In genomic region chr19:7602240-7602934, GRCh38 we compare ENCODE assay signal across 18 cellular contexts. TPM values are rescaled to one million over a fixed set of nuclear protein-coding genes. Genes with fewer than 3 reads are reported as not detected.
"Had no signal": no experiment of that assay in that cellular context is flagged by ENCODE, and none has a peak within 500 bp of the region (broad histone marks: within the 10 kb centered on the region; RNA-seq: fewer than 3 reads in every experiment).

No MANE protein-coding gene starts in this region.

- ATAC-seq: effector memory CD8-positive, alpha-beta T cell had no signal

- H3K36me3 ChIP-seq: brain microvascular endothelial cell, vagina had no signal

- H3K27me3 ChIP-seq: vagina had no signal

- H3K27ac ChIP-seq: brain microvascular endothelial cell, epithelial cell of prostate, vagina had no signal

- H3K4me1 ChIP-seq: vagina had no signal

- H3K4me3 ChIP-seq: vagina had no signal

- H3K9me3 ChIP-seq: vagina had no signal

- DNase-seq: activated CD4-positive, alpha-beta T cell treated with anti-CD3 and anti-CD28 coated beads, Interleukin-2, amount 10 ng/mL, durations not matched to agents 7 days and 5 days; activated CD4-positive, CD25-positive, alpha-beta regulatory T cell; activated effector memory CD4-positive, alpha-beta T cell treated with Interleukin-2 at 50 U/mL for 16 hours; activated T-cell treated with anti-CD3 and anti-CD28 coated beads, Interleukin-2, amount 50 U/mL, for 24 hours; amniotic stem cell; brain microvascular endothelial cell; cerebellar nuclear complex; effector memory CD8-positive, alpha-beta T cell; left cardiac atrium; mesendoderm; nephron progenitor cell; retina; stimulated activated CD4-positive, alpha-beta T cell treated with anti-CD3 and anti-CD28 coated beads, Interleukin-15, amount 100 ng/mL, for 24 hours; stimulated activated CD4-positive, alpha-beta T cell treated with anti-CD3 and anti-CD28 coated beads, Interleukin-4, amount 100 ng/mL, for 24 hours; T-helper 1 cell had no signal

RNA-seq across cellular contexts. Expression of gene CAMSAP3, which starts 6.7 kb away (rescaled TPM):
- total RNA-seq: skeletal muscle tissue had no signal

RNA-seq across cellular contexts. Expression of gene PCP2, which starts 31.1 kb away (rescaled TPM):
- total RNA-seq: left cardiac atrium, skeletal muscle tissue, vagina had no signal
